ENCODE assay signal across 15 cellular contexts in the genomic region with DNA sequence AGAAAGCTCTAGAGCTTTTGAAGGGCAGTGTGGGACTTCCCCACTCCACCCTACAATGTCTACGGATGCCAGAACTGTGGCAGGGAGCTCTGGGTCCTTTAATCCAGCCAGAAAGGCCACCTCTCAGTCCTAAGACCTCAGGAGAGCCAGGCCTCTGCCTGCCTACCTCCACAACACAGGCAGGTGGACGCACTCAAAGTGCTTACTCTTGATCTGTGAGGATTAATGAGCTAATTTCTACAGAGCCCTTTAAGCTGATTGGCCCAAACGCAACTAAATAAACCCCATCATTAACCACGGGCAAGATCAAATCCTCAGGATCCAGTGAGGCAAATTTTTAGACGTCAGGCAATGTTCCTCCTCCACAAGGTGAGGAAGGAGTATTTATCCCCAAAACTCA.
"Had no signal": no experiment of that assay in that cellular context is flagged by ENCODE, and none has a peak within 500 bp of the region (broad histone marks: within the 10 kb centered on the region; RNA-seq: fewer than 3 reads in every experiment).

No MANE protein-coding gene starts in this region.

- H3K4me3 Mint-ChIP-seq: naive thymus-derived CD8-positive, alpha-beta T cell; type B pancreatic cell had no signal

- H3K9me3 ChIP-seq: heart left ventricle, mucosa of descending colon, suprapubic skin, thyroid gland had no signal

- H3K27me3 ChIP-seq: heart left ventricle, suprapubic skin, thyroid gland had no signal

- DNase-seq: effector memory CD4-positive, alpha-beta T cell; heart left ventricle; hippocampal formation; kidney glomerular epithelial cell; mammary epithelial cell; mucosa of descending colon; naive thymus-derived CD8-positive, alpha-beta T cell; posterior cingulate gyrus; small intestine; stimulated activated CD4-positive, alpha-beta T cell treated with anti-CD3 and anti-CD28 coated beads, Interleukin-2, amount 100 ng/mL, for 48 hours; stimulated activated naive CD8-positive, alpha-beta T cell treated with anti-CD3 and anti-CD28 coated beads, Interleukin-15, Interleukin-2, amounts not matched to agents 100 U/mL and 50 U/mL, for 24 hours; thyroid gland had no signal

- H3K36me3 ChIP-seq: heart left ventricle, suprapubic skin, thyroid gland had no signal

- H3K27ac ChIP-seq: suprapubic skin, thyroid gland had no signal

- H3K9me3 Mint-ChIP-seq: naive thymus-derived CD8-positive, alpha-beta T cell; type B pancreatic cell had no signal

- H3K27ac Mint-ChIP-seq: type B pancreatic cell had no signal

- H3K27me3 Mint-ChIP-seq: naive thymus-derived CD8-positive, alpha-beta T cell; type B pancreatic cell had no signal

- H3K4me3 ChIP-seq: heart left ventricle, mucosa of descending colon, suprapubic skin, thyroid gland had no signal

- ATAC-seq: esophagus mucosa; mucosa of descending colon; naive thymus-derived CD8-positive, alpha-beta T cell; stimulated activated naive CD8-positive, alpha-beta T cell treated with anti-CD3 and anti-CD28 coated beads, Interleukin-15, Interleukin-2, amounts not matched to agents 100 U/mL and 50 U/mL, for 24 hours had no signal
